10 cellular contexts compared by ENCODE assay signal in genomic region chr3:81218023-81218422, GRCh38.
DNase-seq lines count a peak whose midpoint lies in the region; ATAC-seq, FAIRE-seq and TF ChIP-seq lines count a peak whose summit lies in the region.
"Had no signal": no experiment of that assay in that cellular context is flagged by ENCODE, and none has a peak within 500 bp of the region (broad histone marks: within the 10 kb centered on the region; RNA-seq: fewer than 3 reads in every experiment).

No MANE protein-coding gene starts in this region.

- no peak for ATAC-seq in GM19452 (IDR thresholded peaks at IDR 0.05; ENCODE audit: unreplicated experiment)

- in situ Hi-C loops in HAP-1 (cut with MboI; ENCODE audit: low sequenced_read_pairs), result no loop called here

- H3K4me3 ChIP-seq in BE2C (ENCODE audit: low read depth, low read length) (no peak overlapping the region), HAP-1 (no peak overlapping the region)
- H3K4me3 ChIP-seq: MG63, pancreas had no signal

- peak; percentile 80 for FAIRE-seq in RCC 7860 (lab: Jason Lieb, UNC)
- FAIRE-seq: pancreas had no signal

- H3K36me3 ChIP-seq in BE2C (no peaks in the 10 kb centered on the region), HAP-1 (replicated peaks) (no peaks in the 10 kb centered on the region)
- H3K36me3 ChIP-seq: MG63, pancreas had no signal

- TF ChIP-seq CTCF in BE2C (IDR thresholded peaks at IDR 0.05; ENCODE audit: low read depth, low read length), result peak; percentile 90

- H3K27me3 ChIP-seq in BE2C (no peaks in the 10 kb centered on the region), HAP-1 (ENCODE audit: low read depth) (no peaks in the 10 kb centered on the region)
- H3K27me3 ChIP-seq: MG63, pancreas had no signal

- DNase-seq in BE2C (peak; percentile 56), HAP-1 (ENCODE audit: low spot score in 2 of 2) (peak; percentile 40 to 43), RCC 7860 (ENCODE audit: low spot score) (peak; percentile 25), iPS-NIHi7 (ENCODE audit: extremely low spot score) (peak; percentile 8), mucosa of gallbladder (ENCODE audit: low spot score) (no peak), SKM-1 (lab: John Stamatoyannopoulos, UW; ENCODE audit: unreplicated experiment) (no peak), SIG-M5 (lab: John Stamatoyannopoulos, UW) (no peak)
- DNase-seq: MG63, pancreas had no signal

- H3K9me3 ChIP-seq in BE2C, result no peaks in the 10 kb centered on the region
- H3K9me3 ChIP-seq in HAP-1, result no peaks in the 10 kb centered on the region
- H3K9me3 ChIP-seq: MG63, pancreas had no signal

- peaks cover 12% of the 10 kb centered on the region for H3K4me1 ChIP-seq in BE2C
- H3K4me1 ChIP-seq in HAP-1, result peaks cover 3% of the 10 kb centered on the region; the same call in 1 of the 2 replicates
- H3K4me1 ChIP-seq: pancreas had no signal

Comparison
In these comparisons a context has a peak if more than half of its experiments do, and no peak if none do; other contexts are left out.
1. DNase-seq: peak in BE2C (single experiment), HAP-1 (2 of 2), RCC 7860 (single experiment) and iPS-NIHi7 (single experiment); none in mucosa of gallbladder (single experiment), SKM-1 (single experiment) and SIG-M5 (single experiment).